In the genomic region with DNA sequence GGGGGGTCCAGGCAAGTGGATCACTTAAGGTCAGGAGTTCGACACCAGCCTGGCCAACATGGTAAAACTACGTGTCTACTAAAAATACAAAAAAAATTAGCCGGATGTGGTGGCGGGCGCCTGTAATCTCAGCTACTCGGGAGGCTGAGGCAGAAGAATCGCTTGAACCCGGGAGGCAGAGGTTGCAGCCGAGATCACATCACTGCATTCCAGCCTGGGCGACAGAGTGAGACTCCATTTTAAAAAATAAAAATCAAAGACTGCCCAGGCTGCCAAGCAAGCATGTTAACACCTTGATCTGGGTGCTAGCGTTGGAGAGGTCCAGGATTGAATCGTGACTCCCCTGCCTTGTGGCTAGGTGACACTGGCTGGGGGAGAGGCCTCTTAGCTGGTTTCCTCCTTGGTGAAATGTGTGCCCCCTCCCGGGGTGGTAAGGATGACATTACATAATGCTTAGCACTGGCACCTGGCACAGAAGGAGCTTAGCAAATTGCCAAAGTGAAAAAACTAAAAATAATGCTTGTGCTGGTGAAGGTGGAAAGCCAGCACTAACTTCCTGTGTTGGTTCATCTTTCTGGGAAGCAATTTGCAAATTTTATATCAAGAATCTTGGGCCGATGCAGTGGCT, we compare ENCODE assay signal across 13 cellular contexts. TPM values are rescaled to one million over a fixed set of nuclear protein-coding genes. Genes with fewer than 3 reads are reported as not detected.
A peak's percentile ranks its signal among the peaks of the same experiment; 100 is the strongest.
DNase-seq lines count a peak whose midpoint lies in the region; ATAC-seq and TF ChIP-seq lines count a peak whose summit lies in the region.
"Had no signal": no experiment of that assay in that cellular context is flagged by ENCODE, and none has a peak within 500 bp of the region (broad histone marks: within the 10 kb centered on the region; RNA-seq: fewer than 3 reads in every experiment).

No MANE protein-coding gene starts in this region.

- H3K27me3 Mint-ChIP-seq in neural progenitor cell (ENCODE audit: insufficient read depth, low read depth), result no peaks in the 10 kb centered on the region
- H3K27me3 Mint-ChIP-seq: stimulated activated naive CD8-positive, alpha-beta T cell treated with anti-CD3 and anti-CD28 coated beads, Interleukin-15, Interleukin-2, amounts not matched to agents 100 ng/mL and 50 ng/mL, for 24 hours had no signal

- no peak for DNase-seq in right lobe of liver
- DNase-seq in caudate nucleus (lab: John Stamatoyannopoulos, UW), result peak in 7 of 61 donors; percentile 9 to 59 (median 31)
- DNase-seq in neural progenitor cell (ENCODE audit: low spot score), result no peak
- no peak for DNase-seq in iPS-NIHi11 (ENCODE audit: low spot score)
- DNase-seq in stimulated activated CD4-positive, alpha-beta T cell treated with anti-CD3 and anti-CD28 coated beads, Interleukin-4, amount 100 ng/mL, for 24 hours, result no peak
- DNase-seq: AML-193, GOT3, Kasumi-1 had no signal

- H3K79me2 ChIP-seq in neural progenitor cell (ENCODE audit: low read depth), result peaks cover 14% of the 10 kb centered on the region

- intact Hi-C loops in right lobe of liver (cut with DNase I), result no loop called here

- H3K4me1 Mint-ChIP-seq in neural progenitor cell, result peaks cover 17% of the 10 kb centered on the region

- H3K27me3 ChIP-seq in liver (ENCODE audit: control insufficient read depth in 4 of 4, insufficient read depth in 4 of 4, low read length in 3 of 4), result no peaks in the 10 kb centered on the region
- no peaks in the 10 kb centered on the region for H3K27me3 ChIP-seq in right lobe of liver
- no peaks in the 10 kb centered on the region for H3K27me3 ChIP-seq in neural progenitor cell

- peaks cover 6% of the 10 kb centered on the region for H3F3A ChIP-seq in neural progenitor cell (ENCODE audit: low read depth)

- H3K27ac Mint-ChIP-seq in neural progenitor cell, result no peak overlapping the region
- H3K27ac Mint-ChIP-seq: stimulated activated naive CD8-positive, alpha-beta T cell treated with anti-CD3 and anti-CD28 coated beads, Interleukin-15, Interleukin-2, amounts not matched to agents 100 ng/mL and 50 ng/mL, for 24 hours had no signal

- peak overlapping the region; percentile 55 for H3K4me3 Mint-ChIP-seq in neural progenitor cell
- H3K4me3 Mint-ChIP-seq: stimulated activated naive CD8-positive, alpha-beta T cell treated with anti-CD3 and anti-CD28 coated beads, Interleukin-15, Interleukin-2, amounts not matched to agents 100 ng/mL and 50 ng/mL, for 24 hours had no signal

- H3K9ac ChIP-seq in liver (ENCODE audit: low read depth in 1 of 2, low read length in 2 of 2) (no peak overlapping the region), neural progenitor cell (no peak overlapping the region)

- peak overlapping the region; percentile 60 to 79 for H3K27ac ChIP-seq in liver (ENCODE audit: low read depth in 1 of 2, low read length in 2 of 2)
- H3K27ac ChIP-seq in right lobe of liver, result no peak overlapping the region
- peak overlapping the region; percentile 92 for H3K27ac ChIP-seq in caudate nucleus (ENCODE audit: low read depth, low read length)
- no peak overlapping the region for H3K27ac ChIP-seq in neural progenitor cell

- H3K9me3 ChIP-seq in liver (ENCODE audit: control insufficient read depth in 4 of 4, low read length in 3 of 4) (no peaks in the 10 kb centered on the region), right lobe of liver (no peaks in the 10 kb centered on the region), neural progenitor cell (ENCODE audit: low read depth) (no peaks in the 10 kb centered on the region)

- H4K20me1 ChIP-seq in neural progenitor cell (ENCODE audit: low read depth), result no peaks in the 10 kb centered on the region

- no peak overlapping the region for H3K4me2 ChIP-seq in neural progenitor cell

- no peaks in the 10 kb centered on the region for H3K9me3 Mint-ChIP-seq in neural progenitor cell
- H3K9me3 Mint-ChIP-seq: stimulated activated naive CD8-positive, alpha-beta T cell treated with anti-CD3 and anti-CD28 coated beads, Interleukin-15, Interleukin-2, amounts not matched to agents 100 ng/mL and 50 ng/mL, for 24 hours had no signal

- peaks cover 8% of the 10 kb centered on the region for H3K36me3 Mint-ChIP-seq in neural progenitor cell

- H3K4me3 ChIP-seq in liver (ENCODE audit: low read depth in 1 of 3, low read length in 3 of 3) (no peak overlapping the region), right lobe of liver (no peak overlapping the region), neural progenitor cell (no peak overlapping the region)

- TF ChIP-seq CTCF in liver (IDR thresholded peaks at IDR 0.05; ENCODE audit: low read depth, low read length, missing input control) (no peak), right lobe of liver (IDR thresholded peaks at IDR 0.05) (no peak), neural progenitor cell (IDR thresholded peaks at IDR 0.05) (no peak)

- ATAC-seq in right lobe of liver (no peak), GM18867 (IDR thresholded peaks at IDR 0.05; ENCODE audit: unreplicated experiment) (no peak), GM18520 (IDR thresholded peaks at IDR 0.05; ENCODE audit: unreplicated experiment) (no peak)

- H2AFZ ChIP-seq in neural progenitor cell (replicated peaks), result no peak overlapping the region

- H3K36me3 ChIP-seq in liver (ENCODE audit: control insufficient read depth in 4 of 4, insufficient read depth in 3 of 4, low read depth in 1 of 4, low read length in 3 of 4), result peaks cover 0 to 4% (median 0%) of the 10 kb centered on the region in 4 donors
- H3K36me3 ChIP-seq in right lobe of liver, result peaks cover 0 to 4% (median 0%) of the 10 kb centered on the region in 4 donors
- peaks cover 5% of the 10 kb centered on the region for H3K36me3 ChIP-seq in neural progenitor cell

- no peak for TF ChIP-seq RAD21 in liver (IDR thresholded peaks at IDR 0.05)

- TF ChIP-seq POLR2A in right lobe of liver (IDR thresholded peaks at IDR 0.05), result no peak

- WGBS in liver, result 88% methylated on average over 14 of the region's 14 CpGs
- 88% methylated on average over 12 of the region's 14 CpGs for WGBS in right lobe of liver (ENCODE audit: insufficient coverage, low coverage, low lambda C conversion rate, missing lambda C conversion rate)

- H3K4me1 ChIP-seq in liver (ENCODE audit: control insufficient read depth in 4 of 4, insufficient read depth in 4 of 4, low read length in 3 of 4), result peaks cover 8 to 23% (median 16%) of the 10 kb centered on the region in 4 donors
- H3K4me1 ChIP-seq in right lobe of liver, result peaks cover 0 to 17% (median 5%) of the 10 kb centered on the region in 4 donors
- peaks cover 7% of the 10 kb centered on the region for H3K4me1 ChIP-seq in neural progenitor cell

TF ChIP-seq in liver, 16 proteins besides CTCF, POLR2A, EP300 and RAD21 (continues in another document):
- TF ChIP-seq YY1 (IDR thresholded peaks at IDR 0.05) (no peak), RXRA (IDR thresholded peaks at IDR 0.05) (no peak), HNF4G (IDR thresholded peaks at IDR 0.05) (no peak), SP1 (IDR thresholded peaks at IDR 0.05) (no peak), EGR1 (IDR thresholded peaks at IDR 0.05; ENCODE audit: low read depth in 2 of 2) (no peak), FOXA1 (IDR thresholded peaks at IDR 0.05) (no peak)
- TF ChIP-seq, protein P1, sequence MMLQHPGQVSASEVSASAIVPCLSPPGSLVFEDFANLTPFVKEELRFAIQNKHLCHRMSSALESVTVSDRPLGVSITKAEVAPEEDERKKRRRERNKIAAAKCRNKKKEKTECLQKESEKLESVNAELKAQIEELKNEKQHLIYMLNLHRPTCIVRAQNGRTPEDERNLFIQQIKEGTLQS (IDR thresholded peaks at IDR 0.05), result no peak
- TF ChIP-seq, protein P2, sequence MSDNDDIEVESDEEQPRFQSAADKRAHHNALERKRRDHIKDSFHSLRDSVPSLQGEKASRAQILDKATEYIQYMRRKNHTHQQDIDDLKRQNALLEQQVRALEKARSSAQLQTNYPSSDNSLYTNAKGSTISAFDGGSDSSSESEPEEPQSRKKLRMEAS (IDR thresholded peaks at IDR 0.05), result no peak
- TF ChIP-seq, protein P3, sequence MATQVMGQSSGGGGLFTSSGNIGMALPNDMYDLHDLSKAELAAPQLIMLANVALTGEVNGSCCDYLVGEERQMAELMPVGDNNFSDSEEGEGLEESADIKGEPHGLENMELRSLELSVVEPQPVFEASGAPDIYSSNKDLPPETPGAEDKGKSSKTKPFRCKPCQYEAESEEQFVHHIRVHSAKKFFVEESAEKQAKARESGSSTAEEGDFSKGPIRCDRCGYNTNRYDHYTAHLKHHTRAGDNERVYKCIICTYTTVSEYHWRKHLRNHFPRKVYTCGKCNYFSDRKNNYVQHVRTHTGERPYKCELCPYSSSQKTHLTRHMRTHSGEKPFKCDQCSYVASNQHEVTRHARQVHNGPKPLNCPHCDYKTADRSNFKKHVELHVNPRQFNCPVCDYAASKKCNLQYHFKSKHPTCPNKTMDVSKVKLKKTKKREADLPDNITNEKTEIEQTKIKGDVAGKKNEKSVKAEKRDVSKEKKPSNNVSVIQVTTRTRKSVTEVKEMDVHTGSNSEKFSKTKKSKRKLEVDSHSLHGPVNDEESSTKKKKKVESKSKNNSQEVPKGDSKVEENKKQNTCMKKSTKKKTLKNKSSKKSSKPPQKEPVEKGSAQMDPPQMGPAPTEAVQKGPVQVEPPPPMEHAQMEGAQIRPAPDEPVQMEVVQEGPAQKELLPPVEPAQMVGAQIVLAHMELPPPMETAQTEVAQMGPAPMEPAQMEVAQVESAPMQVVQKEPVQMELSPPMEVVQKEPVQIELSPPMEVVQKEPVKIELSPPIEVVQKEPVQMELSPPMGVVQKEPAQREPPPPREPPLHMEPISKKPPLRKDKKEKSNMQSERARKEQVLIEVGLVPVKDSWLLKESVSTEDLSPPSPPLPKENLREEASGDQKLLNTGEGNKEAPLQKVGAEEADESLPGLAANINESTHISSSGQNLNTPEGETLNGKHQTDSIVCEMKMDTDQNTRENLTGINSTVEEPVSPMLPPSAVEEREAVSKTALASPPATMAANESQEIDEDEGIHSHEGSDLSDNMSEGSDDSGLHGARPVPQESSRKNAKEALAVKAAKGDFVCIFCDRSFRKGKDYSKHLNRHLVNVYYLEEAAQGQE (IDR thresholded peaks at IDR 0.05), result no peak

RNA-seq across cellular contexts. Expression of a gene that starts 2.2 kb away (rescaled TPM):
- total RNA-seq in liver (10 to 100 TPM; 12.5 to 15.5 TPM), right lobe of liver (10 to 100 TPM; 15.9 to 33.5 (median 24.0) TPM), neural progenitor cell (ENCODE audit: low replicate concordance) (33.4 and 48.8 TPM in 2 replicates)
- 10 to 100 TPM; 13.6 to 13.8 TPM for polyA plus RNA-seq in liver

RNA-seq across cellular contexts. Expression of a gene that starts 9.6 kb away (rescaled TPM):
- total RNA-seq in liver, result 1 to 10 TPM; 1.6 to 5.9 TPM
- under 1 TPM; 0.29 to 0.68 TPM for polyA plus RNA-seq in liver
- total RNA-seq in right lobe of liver, result 1 to 10 TPM in 4 of 6 experiments, under 1 TPM in 2; 0.43 to 3.1 (median 1.8) TPM
- total RNA-seq in neural progenitor cell (ENCODE audit: low replicate concordance), result 30.1 and 52.7 TPM in 2 replicates

RNA-seq across cellular contexts. Expression of a gene that starts 33.5 kb away (rescaled TPM):
- total RNA-seq in liver (10 to 100 TPM; 13.4 to 23.6 TPM), right lobe of liver (100 to 1,000 TPM in 2 of 6 experiments, 10 to 100 TPM in 4; 13.5 to 192 (median 17.7) TPM), neural progenitor cell (ENCODE audit: low replicate concordance) (69.4 and 228 TPM in 2 replicates)
- 10 to 100 TPM; 41.1 to 42.1 TPM for polyA plus RNA-seq in liver

RNA-seq across cellular contexts. Expression of a gene that starts 44.3 kb away (rescaled TPM):
- total RNA-seq in liver, result 1 to 10 TPM; 7.0 to 10.0 TPM
- 10 to 100 TPM; 10.8 to 64.5 TPM for polyA plus RNA-seq in liver
- 10 to 100 TPM in 4 of 6 experiments, 1 to 10 TPM in 2; 2.7 to 81.8 (median 18.1) TPM for total RNA-seq in right lobe of liver
- not detected in 2 replicates for total RNA-seq in neural progenitor cell (ENCODE audit: low replicate concordance)
- polyA plus RNA-seq: neural cell had no signal

Comparison
In these comparisons a context has a peak if more than half of its experiments do, and no peak if none do; other contexts are left out.
1. H3K27ac ChIP-seq: peak in liver (2 of 2) and caudate nucleus (single experiment); none in right lobe of liver (0 of 3) and neural progenitor cell (single experiment).